22 cellular contexts compared by ENCODE assay signal in genomic region chr12:126891789-126892188, GRCh38.
"Had no signal": no experiment of that assay in that cellular context is flagged by ENCODE, and none has a peak within 500 bp of the region (broad histone marks: within the 10 kb centered on the region; RNA-seq: fewer than 3 reads in every experiment).

No MANE protein-coding gene starts in this region.

- H3K4me1 Mint-ChIP-seq: activated T-helper 17 cell treated with anti-CD3 and anti-CD28 coated beads, Interleukin-2, amount 50 U/mL, for 72 hours had no signal

- H3K4me3 Mint-ChIP-seq: activated T-cell treated with anti-CD3 and anti-CD28 coated beads, Interleukin-2, amount 50 U/mL, for 24 hours; activated T-helper 17 cell treated with anti-CD3 and anti-CD28 coated beads, Interleukin-2, amount 50 U/mL, for 72 hours; dendritic cell treated with granulocyte-macrophage colony-stimulating factor and Interleukin-4, amounts not matched to agents 40 ng/mL and 50 ng/mL, for 4 days; natural killer cell treated with Interleukin-12 subunit alpha and Interleukin-12 subunit beta and Interleukin-15 and Interleukin-18, amount 100 ng/mL, for 72 hours had no signal

- DNase-seq: activated CD4-positive, alpha-beta T cell treated with anti-CD3 and anti-CD28 coated beads, Interleukin-2, amount 50 U/mL, for 4 hours; activated CD8-positive, alpha-beta memory T cell treated with anti-CD3 and anti-CD28 coated beads for 24 hours; activated CD8-positive, alpha-beta memory T cell treated with anti-CD3 and anti-CD28 coated beads, Interleukin-2, amount 50 U/mL, for 4 hours; activated T-cell treated with anti-CD3 and anti-CD28 coated beads, Interleukin-2, amount 50 U/mL, for 24 hours; aorta; brain microvascular endothelial cell; caudate nucleus; effector CD4-positive, alpha-beta T cell; foreskin melanocyte; left ventricle myocardium inferior; mammary epithelial cell; nucleus accumbens; right cardiac atrium; stimulated activated CD4-positive, alpha-beta T cell treated with anti-CD3 and anti-CD28 coated beads, Interleukin-12 subunit alpha, Interleukin-12 subunit beta, amount 100 ng/mL, for 4 hours; stimulated activated CD4-positive, alpha-beta T cell treated with anti-CD3 and anti-CD28 coated beads, Interleukin-4, amount 100 ng/mL, for 4 hours; stimulated activated naive CD8-positive, alpha-beta T cell treated with anti-CD3 and anti-CD28 coated beads, Interleukin-15, Interleukin-2, amounts not matched to agents 100 U/mL and 50 U/mL, for 24 hours; upper lobe of left lung had no signal

- H3K36me3 Mint-ChIP-seq: activated naive CD4-positive, alpha-beta T cell treated with anti-CD3 and anti-CD28 coated beads, Interleukin-2, amount 50 U/mL, for 72 hours; natural killer cell treated with Interleukin-12 subunit alpha and Interleukin-12 subunit beta and Interleukin-15 and Interleukin-18, amount 100 ng/mL, for 72 hours had no signal

- H3K27ac ChIP-seq: brain microvascular endothelial cell, left ventricle myocardium inferior, parathyroid adenoma, upper lobe of left lung had no signal

- H3K27ac Mint-ChIP-seq: activated naive CD4-positive, alpha-beta T cell treated with anti-CD3 and anti-CD28 coated beads, Interleukin-2, amount 50 U/mL, for 72 hours; activated T-cell treated with anti-CD3 and anti-CD28 coated beads, Interleukin-2, amount 50 U/mL, for 24 hours; activated T-helper 17 cell treated with anti-CD3 and anti-CD28 coated beads, Interleukin-2, amount 50 U/mL, for 72 hours; dendritic cell treated with granulocyte-macrophage colony-stimulating factor and Interleukin-4, amounts not matched to agents 40 ng/mL and 50 ng/mL, for 4 days; natural killer cell treated with Interleukin-12 subunit alpha and Interleukin-12 subunit beta and Interleukin-15 and Interleukin-18, amount 100 ng/mL, for 72 hours had no signal

- H3K27me3 ChIP-seq: brain microvascular endothelial cell, upper lobe of left lung had no signal

- H3K79me2 ChIP-seq: parathyroid adenoma had no signal

- H3K4me3 ChIP-seq: left ventricle myocardium inferior, upper lobe of left lung had no signal

- H3K9me3 Mint-ChIP-seq: dendritic cell treated with granulocyte-macrophage colony-stimulating factor and Interleukin-4, amounts not matched to agents 40 ng/mL and 50 ng/mL, for 4 days had no signal

- H2AFZ ChIP-seq: parathyroid adenoma had no signal

- H3K36me3 ChIP-seq: brain microvascular endothelial cell, left ventricle myocardium inferior, upper lobe of left lung had no signal

- H3K27me3 Mint-ChIP-seq: dendritic cell treated with granulocyte-macrophage colony-stimulating factor and Interleukin-4, amounts not matched to agents 40 ng/mL and 50 ng/mL, for 4 days; natural killer cell treated with Interleukin-12 subunit alpha and Interleukin-12 subunit beta and Interleukin-15 and Interleukin-18, amount 100 ng/mL, for 72 hours had no signal

- H3K4me1 ChIP-seq: left ventricle myocardium inferior, parathyroid adenoma, upper lobe of left lung had no signal

- H3K9ac ChIP-seq: parathyroid adenoma had no signal

- ATAC-seq: activated naive CD4-positive, alpha-beta T cell treated with anti-CD3 and anti-CD28 coated beads, Interleukin-2, amount 50 U/mL, for 72 hours; activated T-helper 17 cell treated with anti-CD3 and anti-CD28 coated beads, Interleukin-2, amount 50 U/mL, for 72 hours; natural killer cell treated with Interleukin-12 subunit alpha and Interleukin-12 subunit beta and Interleukin-15 and Interleukin-18, amount 100 ng/mL, for 72 hours; right cardiac atrium; stimulated activated naive CD8-positive, alpha-beta T cell treated with anti-CD3 and anti-CD28 coated beads, Interleukin-15, Interleukin-2, amounts not matched to agents 100 U/mL and 50 U/mL, for 24 hours had no signal

- H3K9me3 ChIP-seq: upper lobe of left lung had no signal
